1 cellular context compared by ENCODE assay signal in the genomic region with DNA sequence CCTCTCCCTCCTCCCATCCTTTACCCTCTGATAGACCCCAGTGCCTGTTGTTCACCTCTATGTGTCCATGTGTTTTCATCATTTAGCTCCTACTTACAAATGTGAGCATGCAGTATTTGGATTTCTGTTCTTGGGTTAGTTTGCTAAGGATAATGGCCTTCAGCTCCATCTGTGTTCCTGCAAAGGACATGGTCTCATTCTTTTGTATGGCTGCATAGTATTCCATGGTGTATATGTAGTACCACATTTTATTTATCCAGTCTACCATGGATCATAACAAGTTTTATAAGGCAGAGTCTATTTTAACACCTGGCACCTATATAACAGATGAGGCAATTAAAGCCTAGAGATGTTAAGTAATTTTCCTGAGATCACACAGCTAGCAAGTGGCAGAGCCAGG.
TF ChIP-seq lines count a peak whose summit lies in the region.

No MANE protein-coding gene starts in this region.

TF ChIP-seq in GM12878, 131 proteins besides CTCF, POLR2A, EP300 and RAD21:
- no peak for TF ChIP-seq TCF3 (IDR thresholded peaks at IDR 0.05; ENCODE audit: borderline replicate concordance, insufficient read depth, low read depth, low read length)
- no peak for TF ChIP-seq SREBF2 (IDR thresholded peaks at IDR 0.05; ENCODE audit: low read length)
- TF ChIP-seq PRDM15 (CRISPR knock-in tag; IDR thresholded peaks at IDR 0.05): no peak
- TF ChIP-seq SMAD5 (IDR thresholded peaks at IDR 0.05; ENCODE audit: low read depth): no peak
- no peak for TF ChIP-seq MYC (IDR thresholded peaks at IDR 0.05; ENCODE audit: insufficient read depth, insufficient read length, insufficient replicate concordance, low read length, severe bottlenecking)
- TF ChIP-seq GABPA (IDR thresholded peaks at IDR 0.05; ENCODE audit: low read depth): no peak
- TF ChIP-seq CEBPB (IDR thresholded peaks at IDR 0.05; ENCODE audit: borderline replicate concordance in 1 of 2, low read depth in 2 of 2, low read length in 2 of 2): no peak
- TF ChIP-seq, protein P1, sequence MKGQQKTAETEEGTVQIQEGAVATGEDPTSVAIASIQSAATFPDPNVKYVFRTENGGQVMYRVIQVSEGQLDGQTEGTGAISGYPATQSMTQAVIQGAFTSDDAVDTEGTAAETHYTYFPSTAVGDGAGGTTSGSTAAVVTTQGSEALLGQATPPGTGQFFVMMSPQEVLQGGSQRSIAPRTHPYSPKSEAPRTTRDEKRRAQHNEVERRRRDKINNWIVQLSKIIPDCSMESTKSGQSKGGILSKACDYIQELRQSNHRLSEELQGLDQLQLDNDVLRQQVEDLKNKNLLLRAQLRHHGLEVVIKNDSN (IDR thresholded peaks at IDR 0.05; ENCODE audit: borderline replicate concordance, extremely low read length, insufficient read depth, low read depth, low read length): no peak
- TF ChIP-seq MAX (IDR thresholded peaks at IDR 0.05; ENCODE audit: low read depth, low read length): no peak
- TF ChIP-seq TBL1XR1 (IDR thresholded peaks at IDR 0.05; ENCODE audit: low read depth, low read length): no peak
- TF ChIP-seq NR2C2 (IDR thresholded peaks at IDR 0.05; ENCODE audit: borderline replicate concordance, control insufficient read depth, insufficient read length, low read depth): no peak
- TF ChIP-seq IRF4 (IDR thresholded peaks at IDR 0.05; ENCODE audit: low read depth, low read length): no peak
- TF ChIP-seq SPI1 (IDR thresholded peaks at IDR 0.05; ENCODE audit: borderline replicate concordance, insufficient read depth, low read depth, low read length): no peak
- no peak for TF ChIP-seq YY1 (IDR thresholded peaks at IDR 0.05; ENCODE audit: low read depth, low read length)
- no peak for TF ChIP-seq STAT1 (conservative IDR thresholded peaks at IDR 0.05)
- TF ChIP-seq BHLHE40 (IDR thresholded peaks at IDR 0.05; ENCODE audit: borderline replicate concordance in 1 of 2, low read depth in 2 of 2, low read length in 1 of 2): no peak
- TF ChIP-seq, protein P2, sequence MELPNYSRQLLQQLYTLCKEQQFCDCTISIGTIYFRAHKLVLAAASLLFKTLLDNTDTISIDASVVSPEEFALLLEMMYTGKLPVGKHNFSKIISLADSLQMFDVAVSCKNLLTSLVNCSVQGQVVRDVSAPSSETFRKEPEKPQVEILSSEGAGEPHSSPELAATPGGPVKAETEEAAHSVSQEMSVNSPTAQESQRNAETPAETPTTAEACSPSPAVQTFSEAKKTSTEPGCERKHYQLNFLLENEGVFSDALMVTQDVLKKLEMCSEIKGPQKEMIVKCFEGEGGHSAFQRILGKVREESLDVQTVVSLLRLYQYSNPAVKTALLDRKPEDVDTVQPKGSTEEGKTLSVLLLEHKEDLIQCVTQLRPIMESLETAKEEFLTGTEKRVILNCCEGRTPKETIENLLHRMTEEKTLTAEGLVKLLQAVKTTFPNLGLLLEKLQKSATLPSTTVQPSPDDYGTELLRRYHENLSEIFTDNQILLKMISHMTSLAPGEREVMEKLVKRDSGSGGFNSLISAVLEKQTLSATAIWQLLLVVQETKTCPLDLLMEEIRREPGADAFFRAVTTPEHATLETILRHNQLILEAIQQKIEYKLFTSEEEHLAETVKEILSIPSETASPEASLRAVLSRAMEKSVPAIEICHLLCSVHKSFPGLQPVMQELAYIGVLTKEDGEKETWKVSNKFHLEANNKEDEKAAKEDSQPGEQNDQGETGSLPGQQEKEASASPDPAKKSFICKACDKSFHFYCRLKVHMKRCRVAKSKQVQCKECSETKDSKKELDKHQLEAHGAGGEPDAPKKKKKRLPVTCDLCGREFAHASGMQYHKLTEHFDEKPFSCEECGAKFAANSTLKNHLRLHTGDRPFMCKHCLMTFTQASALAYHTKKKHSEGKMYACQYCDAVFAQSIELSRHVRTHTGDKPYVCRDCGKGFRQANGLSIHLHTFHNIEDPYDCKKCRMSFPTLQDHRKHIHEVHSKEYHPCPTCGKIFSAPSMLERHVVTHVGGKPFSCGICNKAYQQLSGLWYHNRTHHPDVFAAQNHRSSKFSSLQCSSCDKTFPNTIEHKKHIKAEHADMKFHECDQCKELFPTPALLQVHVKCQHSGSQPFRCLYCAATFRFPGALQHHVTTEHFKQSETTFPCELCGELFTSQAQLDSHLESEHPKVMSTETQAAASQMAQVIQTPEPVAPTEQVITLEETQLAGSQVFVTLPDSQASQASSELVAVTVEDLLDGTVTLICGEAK (IDR thresholded peaks at IDR 0.05; ENCODE audit: borderline replicate concordance): no peak
- TF ChIP-seq, protein P3, sequence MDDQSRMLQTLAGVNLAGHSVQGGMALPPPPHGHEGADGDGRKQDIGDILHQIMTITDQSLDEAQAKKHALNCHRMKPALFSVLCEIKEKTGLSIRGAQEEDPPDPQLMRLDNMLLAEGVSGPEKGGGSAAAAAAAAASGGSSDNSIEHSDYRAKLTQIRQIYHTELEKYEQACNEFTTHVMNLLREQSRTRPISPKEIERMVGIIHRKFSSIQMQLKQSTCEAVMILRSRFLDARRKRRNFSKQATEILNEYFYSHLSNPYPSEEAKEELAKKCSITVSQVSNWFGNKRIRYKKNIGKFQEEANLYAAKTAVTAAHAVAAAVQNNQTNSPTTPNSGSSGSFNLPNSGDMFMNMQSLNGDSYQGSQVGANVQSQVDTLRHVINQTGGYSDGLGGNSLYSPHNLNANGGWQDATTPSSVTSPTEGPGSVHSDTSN (IDR thresholded peaks at IDR 0.05; ENCODE audit: insufficient replicate concordance, low read depth, low read length): no peak
